Comparison of ENCODE assay signal across 8 cellular contexts in the genomic region with DNA sequence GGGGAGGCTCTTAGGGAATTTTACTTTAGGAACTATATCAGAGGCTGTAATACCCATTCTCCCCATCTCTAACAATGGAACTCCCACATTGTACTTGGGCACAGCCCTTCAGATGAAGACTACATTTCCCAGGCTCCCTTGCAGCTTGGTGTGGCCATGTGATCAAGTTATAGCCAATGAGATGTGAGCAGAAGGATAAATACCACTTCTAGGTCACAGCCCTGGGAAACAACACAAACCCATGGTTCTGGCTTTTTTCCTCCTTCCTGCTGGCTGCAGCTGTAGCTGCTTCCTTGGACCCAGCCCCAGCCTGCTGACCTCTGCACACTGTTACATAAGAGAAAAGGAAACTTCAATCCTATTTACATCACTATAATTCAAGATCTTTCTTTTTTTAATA.
DNase-seq lines count a peak whose midpoint lies in the region; ATAC-seq and TF ChIP-seq lines count a peak whose summit lies in the region.

No MANE protein-coding gene starts in this region.

- no peak overlapping the region for H3K27ac ChIP-seq in Karpas-422 (ENCODE audit: low read length)

- no peaks in the 10 kb centered on the region for H3K79me2 ChIP-seq in Karpas-422 (ENCODE audit: low read length)

- no peak overlapping the region for H3K27ac Mint-ChIP-seq in effector memory CD8-positive, alpha-beta T cell

- H3K4me3 ChIP-seq in BE2C (ENCODE audit: low read depth, low read length) (no peak overlapping the region), Karpas-422 (ENCODE audit: low read length) (no peak overlapping the region)

- no peak overlapping the region for H2AFZ ChIP-seq in Karpas-422 (ENCODE audit: low read length)

- H4K20me1 ChIP-seq in Karpas-422 (ENCODE audit: insufficient read depth, low read depth, low read length) = no peaks in the 10 kb centered on the region

- no peaks in the 10 kb centered on the region for H3K36me3 ChIP-seq in BE2C
- H3K36me3 ChIP-seq in Karpas-422 (ENCODE audit: insufficient read depth, low read length) = no peaks in the 10 kb centered on the region

- H3K9ac ChIP-seq in Karpas-422 (ENCODE audit: low read length) = no peak overlapping the region

- 0 out of 2 replicates have a peak, but pooled peaks have one; percentile 5 for TF ChIP-seq CTCF in BE2C (IDR thresholded peaks at IDR 0.05; ENCODE audit: low read depth, low read length)

- no peak overlapping the region for H3K4me2 ChIP-seq in Karpas-422 (ENCODE audit: low read depth, low read length, poor library complexity, severe bottlenecking)

- H3K4me3 Mint-ChIP-seq in effector memory CD8-positive, alpha-beta T cell = no peak overlapping the region

- no peaks in the 10 kb centered on the region for H3K36me3 Mint-ChIP-seq in effector memory CD8-positive, alpha-beta T cell (ENCODE audit: insufficient read depth)

- ATAC-seq in GM19035 (IDR thresholded peaks at IDR 0.05; ENCODE audit: unreplicated experiment) (peak; percentile 64), SK-N-SH treated with all-trans-retinoic acid at 6 μM for 48 hours (peak; percentile 59; the same call in 2 of the 3 replicates), HG03039 (IDR thresholded peaks at IDR 0.05; ENCODE audit: unreplicated experiment) (no peak)
- peak; percentile 75 for ATAC-seq in effector memory CD8-positive, alpha-beta T cell (replicated peaks)

- H3K4me1 Mint-ChIP-seq in effector memory CD8-positive, alpha-beta T cell (ENCODE audit: low read depth in 2 of 2) = peaks cover 0 to 7% of the 10 kb centered on the region in 2 donors

- H3K4me1 ChIP-seq in BE2C (peaks cover 12% of the 10 kb centered on the region), Karpas-422 (ENCODE audit: low read length) (no peaks in the 10 kb centered on the region)

- no peaks in the 10 kb centered on the region for H3K9me3 Mint-ChIP-seq in effector memory CD8-positive, alpha-beta T cell

- H3K27me3 Mint-ChIP-seq in effector memory CD8-positive, alpha-beta T cell = peaks cover 19 to 39% of the 10 kb centered on the region in 2 donors

- no peaks in the 10 kb centered on the region for H3K9me2 ChIP-seq in Karpas-422 (replicated peaks; ENCODE audit: insufficient read depth, low read length)

- DNase-seq in BE2C (peak; percentile 69), Karpas-422 (peak; percentile 68), medulla oblongata (ENCODE audit: extremely low spot score) (peak; percentile 84), epidermal melanocyte (ENCODE audit: insufficient read length, low spot score) (no peak)
- DNase-seq in effector memory CD8-positive, alpha-beta T cell = peak in 1 of 3 experiments; percentile 3

- no peaks in the 10 kb centered on the region for H3K27me3 ChIP-seq in BE2C
- H3K27me3 ChIP-seq in Karpas-422 (ENCODE audit: low read length) = no peaks in the 10 kb centered on the region

- H3K9me3 ChIP-seq in BE2C = no peaks in the 10 kb centered on the region; the same call in 1 of the 2 replicates
- no peaks in the 10 kb centered on the region for H3K9me3 ChIP-seq in Karpas-422 (ENCODE audit: low read length)

TF ChIP-seq in SK-N-SH treated with all-trans-retinoic acid at 6 μM for 48 hours, 23 proteins besides CTCF, POLR2A, EP300 and RAD21:
- TF ChIP-seq GLIS3 (CRISPR knock-in tag; IDR thresholded peaks at IDR 0.05) (no peak), ARNTL (CRISPR knock-in tag; IDR thresholded peaks at IDR 0.05; ENCODE audit: borderline replicate concordance, low read depth) (no peak), ZC3H10 (CRISPR knock-in tag; IDR thresholded peaks at IDR 0.05) (no peak), OSR1 (CRISPR knock-in tag; IDR thresholded peaks at IDR 0.05) (no peak), ZNF565 (CRISPR knock-in tag; conservative IDR thresholded peaks at IDR 0.05; ENCODE audit: low read depth) (no peak), ISL1 (CRISPR knock-in tag; IDR thresholded peaks at IDR 0.05) (no peak), ZFP30 (CRISPR knock-in tag; IDR thresholded peaks at IDR 0.05) (no peak), ZNF8 (CRISPR knock-in tag; IDR thresholded peaks at IDR 0.05) (no peak), ZFP3 (CRISPR knock-in tag; IDR thresholded peaks at IDR 0.05) (no peak), SNAI2 (CRISPR knock-in tag; IDR thresholded peaks at IDR 0.05) (no peak), RARB (CRISPR knock-in tag; IDR thresholded peaks at IDR 0.05) (no peak), TOX (CRISPR knock-in tag; IDR thresholded peaks at IDR 0.05; ENCODE audit: borderline replicate concordance) (no peak), ESRRG (CRISPR knock-in tag; IDR thresholded peaks at IDR 0.05) (no peak)
- TF ChIP-seq, protein P1, sequence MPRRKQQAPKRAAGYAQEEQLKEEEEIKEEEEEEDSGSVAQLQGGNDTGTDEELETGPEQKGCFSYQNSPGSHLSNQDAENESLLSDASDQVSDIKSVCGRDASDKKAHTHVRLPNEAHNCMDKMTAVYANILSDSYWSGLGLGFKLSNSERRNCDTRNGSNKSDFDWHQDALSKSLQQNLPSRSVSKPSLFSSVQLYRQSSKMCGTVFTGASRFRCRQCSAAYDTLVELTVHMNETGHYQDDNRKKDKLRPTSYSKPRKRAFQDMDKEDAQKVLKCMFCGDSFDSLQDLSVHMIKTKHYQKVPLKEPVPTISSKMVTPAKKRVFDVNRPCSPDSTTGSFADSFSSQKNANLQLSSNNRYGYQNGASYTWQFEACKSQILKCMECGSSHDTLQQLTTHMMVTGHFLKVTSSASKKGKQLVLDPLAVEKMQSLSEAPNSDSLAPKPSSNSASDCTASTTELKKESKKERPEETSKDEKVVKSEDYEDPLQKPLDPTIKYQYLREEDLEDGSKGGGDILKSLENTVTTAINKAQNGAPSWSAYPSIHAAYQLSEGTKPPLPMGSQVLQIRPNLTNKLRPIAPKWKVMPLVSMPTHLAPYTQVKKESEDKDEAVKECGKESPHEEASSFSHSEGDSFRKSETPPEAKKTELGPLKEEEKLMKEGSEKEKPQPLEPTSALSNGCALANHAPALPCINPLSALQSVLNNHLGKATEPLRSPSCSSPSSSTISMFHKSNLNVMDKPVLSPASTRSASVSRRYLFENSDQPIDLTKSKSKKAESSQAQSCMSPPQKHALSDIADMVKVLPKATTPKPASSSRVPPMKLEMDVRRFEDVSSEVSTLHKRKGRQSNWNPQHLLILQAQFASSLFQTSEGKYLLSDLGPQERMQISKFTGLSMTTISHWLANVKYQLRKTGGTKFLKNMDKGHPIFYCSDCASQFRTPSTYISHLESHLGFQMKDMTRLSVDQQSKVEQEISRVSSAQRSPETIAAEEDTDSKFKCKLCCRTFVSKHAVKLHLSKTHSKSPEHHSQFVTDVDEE (CRISPR knock-in tag; IDR thresholded peaks at IDR 0.05) = no peak
- TF ChIP-seq, protein P2, sequence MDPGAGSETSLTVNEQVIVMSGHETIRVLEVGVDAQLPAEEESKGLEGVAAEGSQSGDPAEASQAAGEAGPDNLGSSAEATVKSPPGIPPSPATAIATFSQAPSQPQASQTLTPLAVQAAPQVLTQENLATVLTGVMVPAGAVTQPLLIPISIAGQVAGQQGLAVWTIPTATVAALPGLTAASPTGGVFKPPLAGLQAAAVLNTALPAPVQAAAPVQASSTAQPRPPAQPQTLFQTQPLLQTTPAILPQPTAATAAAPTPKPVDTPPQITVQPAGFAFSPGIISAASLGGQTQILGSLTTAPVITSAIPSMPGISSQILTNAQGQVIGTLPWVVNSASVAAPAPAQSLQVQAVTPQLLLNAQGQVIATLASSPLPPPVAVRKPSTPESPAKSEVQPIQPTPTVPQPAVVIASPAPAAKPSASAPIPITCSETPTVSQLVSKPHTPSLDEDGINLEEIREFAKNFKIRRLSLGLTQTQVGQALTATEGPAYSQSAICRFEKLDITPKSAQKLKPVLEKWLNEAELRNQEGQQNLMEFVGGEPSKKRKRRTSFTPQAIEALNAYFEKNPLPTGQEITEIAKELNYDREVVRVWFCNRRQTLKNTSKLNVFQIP (CRISPR knock-in tag; IDR thresholded peaks at IDR 0.05; ENCODE audit: borderline replicate concordance, low read depth) = no peak
- TF ChIP-seq, protein P3, sequence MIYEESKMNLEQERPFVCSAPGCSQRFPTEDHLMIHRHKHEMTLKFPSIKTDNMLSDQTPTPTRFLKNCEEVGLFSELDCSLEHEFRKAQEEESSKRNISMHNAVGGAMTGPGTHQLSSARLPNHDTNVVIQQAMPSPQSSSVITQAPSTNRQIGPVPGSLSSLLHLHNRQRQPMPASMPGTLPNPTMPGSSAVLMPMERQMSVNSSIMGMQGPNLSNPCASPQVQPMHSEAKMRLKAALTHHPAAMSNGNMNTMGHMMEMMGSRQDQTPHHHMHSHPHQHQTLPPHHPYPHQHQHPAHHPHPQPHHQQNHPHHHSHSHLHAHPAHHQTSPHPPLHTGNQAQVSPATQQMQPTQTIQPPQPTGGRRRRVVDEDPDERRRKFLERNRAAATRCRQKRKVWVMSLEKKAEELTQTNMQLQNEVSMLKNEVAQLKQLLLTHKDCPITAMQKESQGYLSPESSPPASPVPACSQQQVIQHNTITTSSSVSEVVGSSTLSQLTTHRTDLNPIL (CRISPR knock-in tag; IDR thresholded peaks at IDR 0.05; ENCODE audit: low read depth) = no peak
